ENCODE assay signal across 8 cellular contexts in the genomic region with DNA sequence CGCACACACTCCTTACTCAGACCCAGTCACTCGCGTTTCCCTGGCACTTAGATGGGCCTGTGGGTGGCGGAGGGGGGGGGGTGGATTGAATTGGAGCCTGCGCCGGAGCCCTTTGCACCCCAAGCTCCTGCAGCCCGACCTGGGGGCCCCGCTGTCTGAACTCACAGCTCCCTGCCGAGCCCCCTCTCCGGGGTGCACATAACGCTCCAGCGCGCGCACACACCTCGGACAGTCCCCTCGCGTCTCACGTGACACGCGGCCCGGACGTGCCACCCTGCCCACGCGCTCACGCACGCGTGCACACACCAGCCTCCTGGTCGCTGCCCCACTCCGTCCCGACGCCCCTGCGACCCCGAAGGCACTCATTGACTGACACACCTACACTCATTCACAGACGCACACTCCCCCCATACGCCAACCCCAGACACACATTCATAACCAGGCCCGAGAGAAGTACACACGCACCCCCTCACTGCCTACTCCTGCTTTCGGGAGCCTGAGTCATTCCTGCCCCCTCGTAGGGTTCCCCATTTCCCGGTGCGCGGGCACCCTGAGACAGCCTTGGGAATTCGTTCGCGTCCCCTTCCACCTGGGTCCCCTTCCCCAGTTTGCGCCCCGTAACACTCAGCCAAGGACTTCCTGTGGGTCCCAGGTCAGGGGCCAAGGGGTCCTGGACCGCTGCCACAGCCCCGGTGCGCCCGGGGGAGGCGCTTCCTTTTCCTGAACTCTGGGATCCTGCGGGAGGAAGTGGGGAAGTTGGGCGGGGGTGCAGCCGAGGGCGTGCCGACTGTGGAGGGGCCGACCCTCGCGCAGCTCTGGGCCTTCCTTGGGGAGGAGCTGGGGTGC. TPM values are rescaled to one million over a fixed set of nuclear protein-coding genes. Genes with fewer than 3 reads are reported as not detected.
DNase-seq lines count a peak whose midpoint lies in the region; ATAC-seq and TF ChIP-seq lines count a peak whose summit lies in the region.

No MANE protein-coding gene starts in this region.

- H3K9ac ChIP-seq in BLaER1 (peak overlapping the region; percentile 74), MM.1S (ENCODE audit: low read length) (no peak overlapping the region)

- no peaks in the 10 kb centered on the region for H3K36me3 Mint-ChIP-seq in activated CD8-positive, alpha-beta T cell treated with anti-CD3 and anti-CD28 coated beads, Interleukin-2, amount 10 ng/mL, durations not matched to agents 7 days and 5 days (ENCODE audit: low read depth)
- H3K36me3 Mint-ChIP-seq in endothelial cell (ENCODE audit: low read depth, unreplicated experiment) = peaks cover 17% of the 10 kb centered on the region

- H3K9me3 ChIP-seq in BLaER1 (no peaks in the 10 kb centered on the region), MM.1S (replicated peaks; ENCODE audit: insufficient read depth, low read length) (no peaks in the 10 kb centered on the region), suprapubic skin (no peaks in the 10 kb centered on the region)

- TF ChIP-seq EP300 in suprapubic skin (IDR thresholded peaks at IDR 0.05) = no peak

- DNase-seq in MM.1S (no peak), endothelial cell (ENCODE audit: low spot score) (peak; percentile 37), mucosa of gallbladder (ENCODE audit: low spot score) (peak; percentile 36), suprapubic skin (ENCODE audit: low spot score in 2 of 2) (peak in 1 of 2 donors; percentile 86), middle frontal gyrus (ENCODE audit: extremely low spot score, low spot score) (no peak)
- peak; percentile 37 for DNase-seq in activated CD8-positive, alpha-beta T cell treated with anti-CD3 and anti-CD28 coated beads, Interleukin-2, amount 10 ng/mL, durations not matched to agents 7 days and 5 days

- H3K27ac ChIP-seq in BLaER1 (peak overlapping the region; percentile 82), MM.1S (ENCODE audit: low read length) (no peak overlapping the region), suprapubic skin (peak overlapping the region; percentile 88)

- peak overlapping the region; percentile 9 for H3K27ac Mint-ChIP-seq in activated CD8-positive, alpha-beta T cell treated with anti-CD3 and anti-CD28 coated beads, Interleukin-2, amount 10 ng/mL, durations not matched to agents 7 days and 5 days
- peak overlapping the region; percentile 87 for H3K27ac Mint-ChIP-seq in endothelial cell (ENCODE audit: unreplicated experiment)

- peaks cover 37% of the 10 kb centered on the region for H3K4me1 Mint-ChIP-seq in activated CD8-positive, alpha-beta T cell treated with anti-CD3 and anti-CD28 coated beads, Interleukin-2, amount 10 ng/mL, durations not matched to agents 7 days and 5 days (ENCODE audit: low read depth)
- H3K4me1 Mint-ChIP-seq in endothelial cell (ENCODE audit: unreplicated experiment) = peaks cover 51% of the 10 kb centered on the region

- H2AFZ ChIP-seq in MM.1S (ENCODE audit: low read length) = no peak overlapping the region

- H3K36me3 ChIP-seq in BLaER1 (peaks cover 8% of the 10 kb centered on the region), MM.1S (replicated peaks; ENCODE audit: insufficient read depth, low read length) (no peaks in the 10 kb centered on the region), suprapubic skin (peaks cover 17% of the 10 kb centered on the region)

- H3K4me2 ChIP-seq in BLaER1 (peak overlapping the region; percentile 100), MM.1S (ENCODE audit: low read depth, low read length) (peak overlapping the region; percentile 32; the same call in 1 of the 2 replicates)

- no peaks in the 10 kb centered on the region for H3F3A ChIP-seq in MM.1S (ENCODE audit: insufficient read depth, low read length)

- H3K4me1 ChIP-seq in BLaER1 (peaks cover 84% of the 10 kb centered on the region), MM.1S (ENCODE audit: low read length) (peaks cover 9% of the 10 kb centered on the region), suprapubic skin (peaks cover 30% of the 10 kb centered on the region)

- no peaks in the 10 kb centered on the region for H3K27me3 ChIP-seq in BLaER1
- H3K27me3 ChIP-seq in MM.1S (replicated peaks; ENCODE audit: insufficient read depth, low read length) = peaks cover 38% of the 10 kb centered on the region
- H3K27me3 ChIP-seq in suprapubic skin = no peaks in the 10 kb centered on the region

- no peaks in the 10 kb centered on the region for H3K27me3 Mint-ChIP-seq in activated CD8-positive, alpha-beta T cell treated with anti-CD3 and anti-CD28 coated beads, Interleukin-2, amount 10 ng/mL, durations not matched to agents 7 days and 5 days (ENCODE audit: low read depth)
- H3K27me3 Mint-ChIP-seq in endothelial cell (ENCODE audit: unreplicated experiment) = peaks cover 5% of the 10 kb centered on the region

- WGBS in suprapubic skin = 2% methylated on average over 17 of the region's 60 CpGs

- H3K9me3 Mint-ChIP-seq in activated CD8-positive, alpha-beta T cell treated with anti-CD3 and anti-CD28 coated beads, Interleukin-2, amount 10 ng/mL, durations not matched to agents 7 days and 5 days (ENCODE audit: insufficient read depth) = no peaks in the 10 kb centered on the region
- no peaks in the 10 kb centered on the region for H3K9me3 Mint-ChIP-seq in endothelial cell (ENCODE audit: unreplicated experiment)

- TF ChIP-seq CTCF in MM.1S (IDR thresholded peaks at IDR 0.05; ENCODE audit: low read length) (no peak), endothelial cell (IDR thresholded peaks at IDR 0.05; ENCODE audit: unreplicated experiment) (no peak), suprapubic skin (IDR thresholded peaks at IDR 0.05) (no peak)

- H4K20me1 ChIP-seq in BLaER1 (peaks cover 29% of the 10 kb centered on the region), MM.1S (ENCODE audit: insufficient read depth, low read length) (no peaks in the 10 kb centered on the region)

- CTCF ChIA-PET in activated CD8-positive, alpha-beta T cell treated with anti-CD3 and anti-CD28 coated beads, Interleukin-2, amount 10 ng/mL, durations not matched to agents 7 days and 5 days (lab: Charles Lee) = interaction anchor here (1.0 kb wide), 1 partner anchor 95 kb away, joined by 3 read pairs; no protein-coding TSS in a partner anchor

- peak overlapping the region; percentile 45 for H3K4me3 Mint-ChIP-seq in activated CD8-positive, alpha-beta T cell treated with anti-CD3 and anti-CD28 coated beads, Interleukin-2, amount 10 ng/mL, durations not matched to agents 7 days and 5 days
- peak overlapping the region; percentile 96 for H3K4me3 Mint-ChIP-seq in endothelial cell (ENCODE audit: unreplicated experiment)

- H3K79me2 ChIP-seq in MM.1S (ENCODE audit: low read length) = no peaks in the 10 kb centered on the region

- no peaks in the 10 kb centered on the region for H3K9me2 ChIP-seq in MM.1S (replicated peaks; ENCODE audit: insufficient read depth, low read length)

- H3K4me3 ChIP-seq in BLaER1 = peak overlapping the region; percentile 73
- H3K4me3 ChIP-seq in MM.1S (ENCODE audit: low read length) = no peak overlapping the region
- peak overlapping the region; percentile 99 for H3K4me3 ChIP-seq in suprapubic skin

- POLR2A ChIA-PET in activated CD8-positive, alpha-beta T cell treated with anti-CD3 and anti-CD28 coated beads, Interleukin-2, amount 10 ng/mL, durations not matched to agents 7 days and 5 days (lab: Charles Lee) = interaction anchor here (0.7 kb wide), 1 partner anchor 11 kb away, joined by 3 read pairs; no protein-coding TSS in a partner anchor

- peak; percentile 20 for ATAC-seq in activated CD8-positive, alpha-beta T cell treated with anti-CD3 and anti-CD28 coated beads, Interleukin-2, amount 10 ng/mL, durations not matched to agents 7 days and 5 days
- ATAC-seq in HG03108 (IDR thresholded peaks at IDR 0.05; ENCODE audit: unreplicated experiment) = no peak

- TF ChIP-seq POLR2A in suprapubic skin (IDR thresholded peaks at IDR 0.05) = no peak

RNA-seq across cellular contexts. Expression of a gene that starts 1.1 kb away (rescaled TPM):
- 1 to 10 TPM; 2.4 to 3.7 TPM for total RNA-seq in activated CD8-positive, alpha-beta T cell treated with anti-CD3 and anti-CD28 coated beads, Interleukin-2, amount 10 ng/mL, durations not matched to agents 7 days and 5 days
- 31.4 TPM for total RNA-seq in endothelial cell (ENCODE audit: unreplicated experiment)
- 9.2 TPM for total RNA-seq in mucosa of gallbladder
- total RNA-seq in suprapubic skin = 10 to 100 TPM in 1 of 4 donors, 1 to 10 TPM in 3; 4.9 to 10.5 (median 8.4) TPM

RNA-seq across cellular contexts. Expression of a gene that starts 38.0 kb away (rescaled TPM):
- total RNA-seq in activated CD8-positive, alpha-beta T cell treated with anti-CD3 and anti-CD28 coated beads, Interleukin-2, amount 10 ng/mL, durations not matched to agents 7 days and 5 days = 10 to 100 TPM; 27.4 to 27.5 TPM
- total RNA-seq in endothelial cell (ENCODE audit: unreplicated experiment) (0.21 TPM), mucosa of gallbladder (1.8 TPM), suprapubic skin (under 1 TPM in 1 of 4 donors, not detected in 3; 0.80 TPM)

RNA-seq across cellular contexts. Expression of a gene that starts 45.3 kb away (rescaled TPM):
- total RNA-seq in activated CD8-positive, alpha-beta T cell treated with anti-CD3 and anti-CD28 coated beads, Interleukin-2, amount 10 ng/mL, durations not matched to agents 7 days and 5 days = 100 to 1,000 TPM; 413 to 427 TPM
- total RNA-seq in endothelial cell (ENCODE audit: unreplicated experiment) (376 TPM), mucosa of gallbladder (207 TPM), suprapubic skin (100 to 1,000 TPM; 100 to 162 (median 139) TPM)

Comparison
In these comparisons a context has a peak if more than half of its experiments do, and no peak if none do; other contexts are left out.
1. DNase-seq: peak in activated CD8-positive, alpha-beta T cell treated with anti-CD3 and anti-CD28 coated beads, Interleukin-2, amount 10 ng/mL, durations not matched to agents 7 days and 5 days (single experiment), endothelial cell (single experiment) and mucosa of gallbladder (single experiment); none in MM.1S (single experiment) and middle frontal gyrus (single experiment).